In genomic region chr22:47406180-47406723, GRCh38 we compare ENCODE assay signal across 26 cellular contexts.
"Had no signal": no experiment of that assay in that cellular context is flagged by ENCODE, and none has a peak within 500 bp of the region (broad histone marks: within the 10 kb centered on the region; RNA-seq: fewer than 3 reads in every experiment).

No MANE protein-coding gene starts in this region.

- H3K9me3 Mint-ChIP-seq: activated naive CD4-positive, alpha-beta T cell treated with anti-CD3 and anti-CD28 coated beads, Interleukin-2, amount 10 ng/mL, durations not matched to agents 7 days and 5 days; activated naive CD8-positive, alpha-beta T cell treated with anti-CD3 and anti-CD28 coated beads for 36 hours; activated T-cell treated with anti-CD3 and anti-CD28 coated beads, Interleukin-2, amount 50 U/mL, for 4 hours; T-helper 1 cell treated with Interleukin-12 subunit alpha and Interleukin-12 subunit beta and Interleukin-4 antibody, amounts not matched to agents 30 μg/mL and 1 μg/mL, for 36 hours had no signal

- H3K4me1 ChIP-seq: SJSA1 had no signal

- H3K36me3 ChIP-seq: brain microvascular endothelial cell, cardiac muscle cell, SJSA1 had no signal

- DNase-seq: activated CD4-positive, alpha-beta T cell treated with anti-CD3 and anti-CD28 coated beads for 48 hours; activated CD4-positive, alpha-beta T cell treated with anti-CD3 and anti-CD28 coated beads, Interleukin-2, amount 50 U/mL, for 4 hours; activated CD4-positive, CD25-positive, alpha-beta regulatory T cell treated with anti-CD3 and anti-CD28 coated beads, Interleukin-2, amount 50 U/mL, for 72 hours; activated CD8-positive, alpha-beta memory T cell treated with anti-CD3 and anti-CD28 coated beads, Interleukin-2, amount 10 ng/mL, durations not matched to agents 7 days and 5 days; activated CD8-positive, alpha-beta T cell treated with anti-CD3 and anti-CD28 coated beads, Interleukin-2, amount 10 ng/mL, durations not matched to agents 7 days and 5 days; activated gamma-delta T cell treated with Interleukin-2 at 50 U/mL for 16 hours; activated naive CD4-positive, alpha-beta T cell treated with anti-CD3 and anti-CD28 coated beads, Interleukin-2, amount 10 ng/mL, durations not matched to agents 7 days and 5 days; activated naive CD8-positive, alpha-beta T cell treated with anti-CD3 and anti-CD28 coated beads for 36 hours; activated T-cell treated with anti-CD3 and anti-CD28 coated beads, Interleukin-2, amount 50 U/mL, for 4 hours; brain microvascular endothelial cell; MM.1S; NCI-H1105; NCI-H1436; NCI-H1694 treated with DMSO at 0.1 percent for 48 hours; NCI-H2029 treated with DMSO at 0.1 percent for 48 hours; NCI-H510A treated with DMSO at 0.1 percent for 48 hours; NCI-H69; NK-92 treated with Interleukin-12 subunit alpha and Interleukin-12 subunit beta, amount 100 ng/mL, for 24 hours; OCI-M1; SHP77 had no signal

- H3K27ac ChIP-seq: brain microvascular endothelial cell, cardiac muscle cell, RWPE1, SJSA1 had no signal

- H3K27me3 Mint-ChIP-seq: activated CD8-positive, alpha-beta memory T cell treated with anti-CD3 and anti-CD28 coated beads, Interleukin-2, amount 10 ng/mL, durations not matched to agents 7 days and 5 days had no signal

- ATAC-seq: activated CD8-positive, alpha-beta memory T cell treated with anti-CD3 and anti-CD28 coated beads, Interleukin-2, amount 10 ng/mL, durations not matched to agents 7 days and 5 days; activated CD8-positive, alpha-beta T cell treated with anti-CD3 and anti-CD28 coated beads, Interleukin-2, amount 10 ng/mL, durations not matched to agents 7 days and 5 days; activated T-cell treated with anti-CD3 and anti-CD28 coated beads, Interleukin-2, amount 50 U/mL, for 4 hours; Panc1; WTC11 had no signal

- H3K27ac Mint-ChIP-seq: activated CD8-positive, alpha-beta memory T cell treated with anti-CD3 and anti-CD28 coated beads, Interleukin-2, amount 10 ng/mL, durations not matched to agents 7 days and 5 days; activated CD8-positive, alpha-beta T cell treated with anti-CD3 and anti-CD28 coated beads, Interleukin-2, amount 10 ng/mL, durations not matched to agents 7 days and 5 days; activated naive CD4-positive, alpha-beta T cell treated with anti-CD3 and anti-CD28 coated beads, Interleukin-2, amount 10 ng/mL, durations not matched to agents 7 days and 5 days; activated naive CD8-positive, alpha-beta T cell treated with anti-CD3 and anti-CD28 coated beads for 36 hours; T-helper 1 cell treated with Interleukin-12 subunit alpha and Interleukin-12 subunit beta and Interleukin-4 antibody, amounts not matched to agents 30 μg/mL and 1 μg/mL, for 36 hours; WTC11 had no signal

- H3K36me3 Mint-ChIP-seq: activated CD8-positive, alpha-beta memory T cell treated with anti-CD3 and anti-CD28 coated beads, Interleukin-2, amount 10 ng/mL, durations not matched to agents 7 days and 5 days; activated naive CD4-positive, alpha-beta T cell treated with anti-CD3 and anti-CD28 coated beads, Interleukin-2, amount 10 ng/mL, durations not matched to agents 7 days and 5 days; activated naive CD8-positive, alpha-beta T cell treated with anti-CD3 and anti-CD28 coated beads for 36 hours had no signal

- H3K4me1 Mint-ChIP-seq: activated CD8-positive, alpha-beta memory T cell treated with anti-CD3 and anti-CD28 coated beads, Interleukin-2, amount 10 ng/mL, durations not matched to agents 7 days and 5 days; activated naive CD4-positive, alpha-beta T cell treated with anti-CD3 and anti-CD28 coated beads, Interleukin-2, amount 10 ng/mL, durations not matched to agents 7 days and 5 days; activated naive CD8-positive, alpha-beta T cell treated with anti-CD3 and anti-CD28 coated beads for 36 hours had no signal

- H3K27me3 ChIP-seq: brain microvascular endothelial cell, cardiac muscle cell had no signal

- H3K4me3 Mint-ChIP-seq: activated CD8-positive, alpha-beta memory T cell treated with anti-CD3 and anti-CD28 coated beads, Interleukin-2, amount 10 ng/mL, durations not matched to agents 7 days and 5 days; activated CD8-positive, alpha-beta T cell treated with anti-CD3 and anti-CD28 coated beads, Interleukin-2, amount 10 ng/mL, durations not matched to agents 7 days and 5 days; activated naive CD4-positive, alpha-beta T cell treated with anti-CD3 and anti-CD28 coated beads, Interleukin-2, amount 10 ng/mL, durations not matched to agents 7 days and 5 days; activated naive CD8-positive, alpha-beta T cell treated with anti-CD3 and anti-CD28 coated beads for 36 hours; activated T-cell treated with anti-CD3 and anti-CD28 coated beads, Interleukin-2, amount 50 U/mL, for 4 hours; T-helper 1 cell treated with Interleukin-12 subunit alpha and Interleukin-12 subunit beta and Interleukin-4 antibody, amounts not matched to agents 30 μg/mL and 1 μg/mL, for 36 hours; WTC11 had no signal

- H3K9me3 ChIP-seq: SJSA1 had no signal

- H3K4me3 ChIP-seq: cardiac muscle cell, SJSA1 had no signal
